14 cellular contexts compared by ENCODE assay signal in genomic region chr6:156957931-156958547, GRCh38.
A peak's percentile ranks its signal among the peaks of the same experiment; 100 is the strongest.
DNase-seq lines count a peak whose midpoint lies in the region; ATAC-seq and TF ChIP-seq lines count a peak whose summit lies in the region.
"Had no signal": no experiment of that assay in that cellular context is flagged by ENCODE, and none has a peak within 500 bp of the region (broad histone marks: within the 10 kb centered on the region; RNA-seq: fewer than 3 reads in every experiment).

No MANE protein-coding gene starts in this region.

- H3K4me3 ChIP-seq in GM12865 (ENCODE audit: low read depth, low read length) (no peak overlapping the region), fibroblast of lung (replicated peaks in 1 of 4; ENCODE audit: control extremely low read depth in 1 of 4, insufficient read depth in 1 of 4, low read depth in 3 of 4, low read length in 4 of 4) (no peak overlapping the region), smooth muscle cell (no peak overlapping the region), ascending aorta (no peak overlapping the region)
- H3K4me3 ChIP-seq: BLaER1 treated with 17β-estradiol and CSF1 and Interleukin-3, amounts not matched to agents 10 nM and 100 nM had no signal

- WGBS in smooth muscle cell (ENCODE audit: low lambda C conversion rate) = 93% methylated on average over 3 of the region's 3 CpGs

- no peaks in the 10 kb centered on the region for H4K20me1 ChIP-seq in fibroblast of lung (ENCODE audit: control insufficient read depth, extremely low read depth, insufficient read depth, low read length)
- peaks cover 36% of the 10 kb centered on the region for H4K20me1 ChIP-seq in smooth muscle cell (ENCODE audit: low read depth)

- TF ChIP-seq CTCF in GM12865 (IDR thresholded peaks at IDR 0.05; ENCODE audit: insufficient read depth, low read depth, low read length, missing control alignments) (no peak), fibroblast of lung (conservative IDR thresholded peaks at IDR 0.05 in 1 of 2, IDR thresholded peaks at IDR 0.05 in 1 of 2; ENCODE audit: low read depth in 1 of 2, low read length in 2 of 2) (no peak), smooth muscle cell (IDR thresholded peaks at IDR 0.05; ENCODE audit: borderline replicate concordance, insufficient read depth, poor library complexity, severe bottlenecking) (no peak), ascending aorta (IDR thresholded peaks at IDR 0.05) (no peak)

- DNase-seq in GM12865 (ENCODE audit: low read depth) (peak; percentile 27), fibroblast of lung (ENCODE audit: low read depth in 2 of 2) (peak; percentile 31 to 49), smooth muscle cell (lab: John Stamatoyannopoulos, UW; ENCODE audit: unreplicated experiment) (no peak), NCI-H1048 (lab: John Stamatoyannopoulos, UW) (no peak), ascending aorta (ENCODE audit: low spot score in 2 of 2) (no peak), SHP77 treated with DMSO at 0.1 percent for 48 hours (lab: John Stamatoyannopoulos, UW) (no peak)
- DNase-seq: activated effector memory CD4-positive, alpha-beta T cell treated with Interleukin-2 at 50 U/mL for 16 hours; effector memory CD4-positive, alpha-beta T cell; NCI-H1092; nephron progenitor cell; stimulated activated CD4-positive, alpha-beta T cell treated with anti-CD3 and anti-CD28 coated beads, Interleukin-15, amount 100 ng/mL, for 24 hours had no signal

- no peaks in the 10 kb centered on the region for H3K9me3 ChIP-seq in fibroblast of lung (ENCODE audit: control insufficient read depth, insufficient read depth, low read depth, low read length)
- H3K9me3 ChIP-seq in smooth muscle cell (replicated peaks; ENCODE audit: low read depth) = no peaks in the 10 kb centered on the region
- H3K9me3 ChIP-seq in ascending aorta = no peaks in the 10 kb centered on the region

- no peaks in the 10 kb centered on the region for H3K27me3 ChIP-seq in fibroblast of lung (ENCODE audit: control insufficient read depth, insufficient read depth, low read length)
- no peaks in the 10 kb centered on the region for H3K27me3 ChIP-seq in smooth muscle cell (ENCODE audit: low read depth)
- H3K27me3 ChIP-seq in ascending aorta = no peaks in the 10 kb centered on the region
- H3K27me3 ChIP-seq: BLaER1 treated with 17β-estradiol and CSF1 and Interleukin-3, amounts not matched to agents 10 nM and 100 nM had no signal

- H3K79me2 ChIP-seq in fibroblast of lung (ENCODE audit: control insufficient read depth, insufficient read depth, low read length) = peaks cover 22% of the 10 kb centered on the region
- peaks cover 94% of the 10 kb centered on the region for H3K79me2 ChIP-seq in smooth muscle cell (ENCODE audit: low read depth)

- H3K9ac ChIP-seq in fibroblast of lung (ENCODE audit: insufficient read depth, low read length) (no peak overlapping the region), smooth muscle cell (ENCODE audit: low read depth) (no peak overlapping the region)
- H3K9ac ChIP-seq: BLaER1 treated with 17β-estradiol and CSF1 and Interleukin-3, amounts not matched to agents 10 nM and 100 nM had no signal

- H3F3A ChIP-seq in smooth muscle cell (ENCODE audit: low read depth) = peaks cover 12% of the 10 kb centered on the region

- peak; percentile 78 for ATAC-seq in GM21390 (IDR thresholded peaks at IDR 0.05; ENCODE audit: unreplicated experiment)
- peak; percentile 65 for ATAC-seq in HG03432 (IDR thresholded peaks at IDR 0.05; ENCODE audit: unreplicated experiment)

- H3K4me1 ChIP-seq in fibroblast of lung (ENCODE audit: control insufficient read depth, extremely low read depth, insufficient read depth, low read length) (peaks cover 6% of the 10 kb centered on the region), smooth muscle cell (ENCODE audit: low read depth) (peaks cover 21% of the 10 kb centered on the region), ascending aorta (peaks cover 5 to 25% of the 10 kb centered on the region in 2 donors)

- intact Hi-C loops in ascending aorta (cut with DNase I) = loop anchor here (2.0 to 10.0 kb wide), 2 partner anchors 177 to 227 kb away; no protein-coding TSS in a partner anchor

- no peak overlapping the region for H3K4me2 ChIP-seq in fibroblast of lung (ENCODE audit: extremely low read depth, insufficient read depth, low read length)
- H3K4me2 ChIP-seq in smooth muscle cell = no peak overlapping the region
- H3K4me2 ChIP-seq: BLaER1 treated with 17β-estradiol and CSF1 and Interleukin-3, amounts not matched to agents 10 nM and 100 nM had no signal

- H2AFZ ChIP-seq in fibroblast of lung (ENCODE audit: low read length) (no peak overlapping the region), smooth muscle cell (ENCODE audit: low read depth) (no peak overlapping the region)

- H3K27ac ChIP-seq in fibroblast of lung (ENCODE audit: insufficient read depth, low read length) (no peak overlapping the region), smooth muscle cell (ENCODE audit: low read depth) (no peak overlapping the region), ascending aorta (no peak overlapping the region)
- H3K27ac ChIP-seq: BLaER1 treated with 17β-estradiol and CSF1 and Interleukin-3, amounts not matched to agents 10 nM and 100 nM had no signal

- H3K36me3 ChIP-seq in fibroblast of lung (ENCODE audit: control insufficient read depth, insufficient read depth, low read length) = no peaks in the 10 kb centered on the region
- no peaks in the 10 kb centered on the region for H3K36me3 ChIP-seq in smooth muscle cell (ENCODE audit: low read depth)
- no peaks in the 10 kb centered on the region for H3K36me3 ChIP-seq in ascending aorta

Comparison
In these comparisons a context has a peak if more than half of its experiments do, and no peak if none do; other contexts are left out.
1. DNase-seq: peak in GM12865 (single experiment) and fibroblast of lung (2 of 2); none in smooth muscle cell (single experiment), NCI-H1048 (single experiment), ascending aorta (0 of 2) and SHP77 treated with DMSO at 0.1 percent for 48 hours (single experiment).